17 cellular contexts compared by ENCODE assay signal in genomic region chr11:134575504-134576230, GRCh38.
"Had no signal": no experiment of that assay in that cellular context is flagged by ENCODE, and none has a peak within 500 bp of the region (broad histone marks: within the 10 kb centered on the region; RNA-seq: fewer than 3 reads in every experiment).

No MANE protein-coding gene starts in this region.

- H3K27me3 ChIP-seq: brain microvascular endothelial cell had no signal

- H3K36me3 ChIP-seq: brain microvascular endothelial cell, esophagus squamous epithelium, gastrocnemius medialis, stomach, transverse colon had no signal

- H3K27ac ChIP-seq: brain microvascular endothelial cell, esophagus squamous epithelium, gastrocnemius medialis, stomach, transverse colon had no signal

- ATAC-seq: activated CD4-positive, alpha-beta T cell treated with anti-CD3 and anti-CD28 coated beads for 36 hours; activated naive CD4-positive, alpha-beta T cell treated with anti-CD3 and anti-CD28 coated beads, Interleukin-2, amount 50 U/mL, for 72 hours; activated T-helper 17 cell treated with anti-CD3 and anti-CD28 coated beads, Interleukin-2, amount 50 U/mL, for 72 hours; effector memory CD8-positive, alpha-beta T cell; gastrocnemius medialis; naive thymus-derived CD4-positive, alpha-beta T cell; stimulated activated effector memory CD8-positive, alpha-beta T cell treated with anti-CD3 and anti-CD28 coated beads, Interleukin-12 subunit alpha, Interleukin-12 subunit beta, amount 100 ng/mL, for 72 hours had no signal

- H3K9me3 ChIP-seq: esophagus squamous epithelium, gastrocnemius medialis, stomach, transverse colon had no signal

- DNase-seq: activated CD4-positive, alpha-beta T cell treated with anti-CD3 and anti-CD28 coated beads for 36 hours; activated CD4-positive, alpha-beta T cell treated with anti-CD3 and anti-CD28 coated beads, Interleukin-2, amount 50 U/mL, for 4 hours; activated T-cell treated with anti-CD3 and anti-CD28 coated beads, Interleukin-2, amount 50 U/mL, for 1 hour; brain microvascular endothelial cell; effector memory CD8-positive, alpha-beta T cell; esophagus squamous epithelium; gastrocnemius medialis; mesendoderm; occipital lobe; stimulated activated CD4-positive, alpha-beta T cell treated with anti-CD3 and anti-CD28 coated beads, Interleukin-1b, Interleukin-23, amount 100 ng/mL, for 48 hours; stomach; T-helper 9 cell; transverse colon had no signal

- H3K4me3 ChIP-seq: esophagus squamous epithelium, gastrocnemius medialis, stomach, transverse colon had no signal

- H3K4me1 ChIP-seq: esophagus squamous epithelium, gastrocnemius medialis, transverse colon had no signal
